In the genomic region with DNA sequence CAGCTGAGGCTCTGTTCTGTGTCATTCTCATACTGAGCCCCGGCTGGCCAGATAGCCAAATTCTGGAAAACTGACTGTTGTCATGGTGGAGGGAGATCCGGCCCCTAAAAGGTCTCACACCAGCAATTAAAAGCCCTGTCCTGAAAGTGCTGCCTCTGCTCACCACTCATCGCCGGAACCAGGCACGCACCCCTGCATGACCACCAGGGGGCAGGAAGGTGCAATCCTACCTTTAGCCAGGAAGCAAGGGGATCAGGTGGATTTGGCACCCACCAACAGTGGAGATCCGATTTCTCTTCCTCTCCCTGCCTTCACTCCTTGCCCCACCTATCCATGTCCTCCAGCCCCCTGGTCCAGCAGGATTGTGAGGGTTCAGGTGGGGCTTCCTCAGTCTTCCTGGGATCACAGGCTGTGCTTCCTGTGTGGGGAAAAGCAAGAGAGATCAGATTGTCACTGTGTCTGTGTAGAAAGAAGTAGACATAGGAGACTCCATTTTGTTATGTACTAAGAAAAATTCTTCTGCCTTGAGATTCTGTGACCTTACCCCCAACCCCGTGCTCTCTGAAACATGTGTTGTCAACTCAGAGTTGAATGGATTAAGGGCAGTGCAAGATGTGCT, we compare ENCODE assay signal across 1 cellular context.
TF ChIP-seq lines count a peak whose summit lies in the region.

No MANE protein-coding gene starts in this region.

TF ChIP-seq in K562, 482 proteins besides CTCF, POLR2A, EP300 and RAD21:
- TF ChIP-seq, protein P1, sequence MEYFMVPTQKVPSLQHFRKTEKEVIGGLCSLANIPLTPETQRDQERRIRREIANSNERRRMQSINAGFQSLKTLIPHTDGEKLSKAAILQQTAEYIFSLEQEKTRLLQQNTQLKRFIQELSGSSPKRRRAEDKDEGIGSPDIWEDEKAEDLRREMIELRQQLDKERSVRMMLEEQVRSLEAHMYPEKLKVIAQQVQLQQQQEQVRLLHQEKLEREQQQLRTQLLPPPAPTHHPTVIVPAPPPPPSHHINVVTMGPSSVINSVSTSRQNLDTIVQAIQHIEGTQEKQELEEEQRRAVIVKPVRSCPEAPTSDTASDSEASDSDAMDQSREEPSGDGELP (CRISPR knock-in tag; IDR thresholded peaks at IDR 0.05; ENCODE audit: borderline replicate concordance), result peak; percentile 20; the same call in 1 of the 2 replicates
- TF ChIP-seq HMGN3 (IDR thresholded peaks at IDR 0.05; ENCODE audit: borderline replicate concordance, extremely low read depth, insufficient read length, low read depth, low read length) (no peak), SMC3 (conservative IDR thresholded peaks at IDR 0.05; ENCODE audit: insufficient read depth, low read depth, low read length) (peak; percentile 89), JUND (IDR thresholded peaks at IDR 0.05; ENCODE audit: borderline replicate concordance, low read depth, low read length) (0 out of 2 replicates have a peak, but pooled peaks have one; percentile 9), JUND (tag; IDR thresholded peaks at IDR 0.05; ENCODE audit: borderline replicate concordance, low read depth, low read length) (no peak), RBM22 (IDR thresholded peaks at IDR 0.05; ENCODE audit: low read depth, low read length, poor library complexity, severe bottlenecking) (no peak), NFIC (IDR thresholded peaks at IDR 0.05) (peak; percentile 16; the same call in 1 of the 2 replicates), ELF1 (tag; IDR thresholded peaks at IDR 0.05) (0 out of 2 replicates have a peak, but pooled peaks have one; percentile 24), EZH2 (IDR thresholded peaks at IDR 0.05; ENCODE audit: borderline replicate concordance, low read depth, low read length) (no peak), BACH1 (tag; IDR thresholded peaks at IDR 0.05) (no peak), NCOA2 (IDR thresholded peaks at IDR 0.05; ENCODE audit: partially characterized antibody in 2 of 2) (no peak), PTTG1 (tag; IDR thresholded peaks at IDR 0.05; ENCODE audit: low read depth) (no peak), CREM (IDR thresholded peaks at IDR 0.05; ENCODE audit: low read depth) (0 out of 2 replicates have a peak, but pooled peaks have one; percentile 25), BRD9 (IDR thresholded peaks at IDR 0.05; ENCODE audit: low read depth, partially characterized antibody) (no peak), XRCC5 (IDR thresholded peaks at IDR 0.05; ENCODE audit: low read depth, low read length) (0 out of 2 replicates have a peak, but pooled peaks have one; percentile 46), ETV1 (tag; conservative IDR thresholded peaks at IDR 0.05; ENCODE audit: low read depth) (peak; percentile 73), ZNF263 (CRISPR knock-in tag; IDR thresholded peaks at IDR 0.05; ENCODE audit: borderline replicate concordance) (peak; percentile 47; the same call in 1 of the 2 replicates), ARID2 (IDR thresholded peaks at IDR 0.05) (peak; percentile 78; the same call in 1 of the 2 replicates), YY1 (IDR thresholded peaks at IDR 0.05; ENCODE audit: borderline replicate concordance in 1 of 3, control insufficient read depth in 1 of 3, extremely low read depth in 1 of 3, insufficient read depth in 3 of 3, insufficient read length in 1 of 3, insufficient replicate concordance in 2 of 3, low read depth in 1 of 3, low read length in 2 of 3) (peak in 1 of 3 experiments; percentile 17), ETV5 (CRISPR knock-in tag; IDR thresholded peaks at IDR 0.05; ENCODE audit: low read depth) (0 out of 2 replicates have a peak, but pooled peaks have one; percentile 49), FOXA3 (CRISPR knock-in tag; conservative IDR thresholded peaks at IDR 0.05 in 1 of 2, IDR thresholded peaks at IDR 0.05 in 1 of 2) (peak in 1 of 2 experiments; percentile 37; a peak in 1 of 4 replicates), ZNF76 (CRISPR knock-in tag; IDR thresholded peaks at IDR 0.05; ENCODE audit: borderline replicate concordance) (no peak)
- TF ChIP-seq, protein P2, sequence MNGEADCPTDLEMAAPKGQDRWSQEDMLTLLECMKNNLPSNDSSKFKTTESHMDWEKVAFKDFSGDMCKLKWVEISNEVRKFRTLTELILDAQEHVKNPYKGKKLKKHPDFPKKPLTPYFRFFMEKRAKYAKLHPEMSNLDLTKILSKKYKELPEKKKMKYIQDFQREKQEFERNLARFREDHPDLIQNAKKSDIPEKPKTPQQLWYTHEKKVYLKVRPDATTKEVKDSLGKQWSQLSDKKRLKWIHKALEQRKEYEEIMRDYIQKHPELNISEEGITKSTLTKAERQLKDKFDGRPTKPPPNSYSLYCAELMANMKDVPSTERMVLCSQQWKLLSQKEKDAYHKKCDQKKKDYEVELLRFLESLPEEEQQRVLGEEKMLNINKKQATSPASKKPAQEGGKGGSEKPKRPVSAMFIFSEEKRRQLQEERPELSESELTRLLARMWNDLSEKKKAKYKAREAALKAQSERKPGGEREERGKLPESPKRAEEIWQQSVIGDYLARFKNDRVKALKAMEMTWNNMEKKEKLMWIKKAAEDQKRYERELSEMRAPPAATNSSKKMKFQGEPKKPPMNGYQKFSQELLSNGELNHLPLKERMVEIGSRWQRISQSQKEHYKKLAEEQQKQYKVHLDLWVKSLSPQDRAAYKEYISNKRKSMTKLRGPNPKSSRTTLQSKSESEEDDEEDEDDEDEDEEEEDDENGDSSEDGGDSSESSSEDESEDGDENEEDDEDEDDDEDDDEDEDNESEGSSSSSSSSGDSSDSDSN (IDR thresholded peaks at IDR 0.05; ENCODE audit: borderline replicate concordance in 1 of 2, low read depth in 2 of 2, low read length in 2 of 2), result no peak
- TF ChIP-seq, protein P3, sequence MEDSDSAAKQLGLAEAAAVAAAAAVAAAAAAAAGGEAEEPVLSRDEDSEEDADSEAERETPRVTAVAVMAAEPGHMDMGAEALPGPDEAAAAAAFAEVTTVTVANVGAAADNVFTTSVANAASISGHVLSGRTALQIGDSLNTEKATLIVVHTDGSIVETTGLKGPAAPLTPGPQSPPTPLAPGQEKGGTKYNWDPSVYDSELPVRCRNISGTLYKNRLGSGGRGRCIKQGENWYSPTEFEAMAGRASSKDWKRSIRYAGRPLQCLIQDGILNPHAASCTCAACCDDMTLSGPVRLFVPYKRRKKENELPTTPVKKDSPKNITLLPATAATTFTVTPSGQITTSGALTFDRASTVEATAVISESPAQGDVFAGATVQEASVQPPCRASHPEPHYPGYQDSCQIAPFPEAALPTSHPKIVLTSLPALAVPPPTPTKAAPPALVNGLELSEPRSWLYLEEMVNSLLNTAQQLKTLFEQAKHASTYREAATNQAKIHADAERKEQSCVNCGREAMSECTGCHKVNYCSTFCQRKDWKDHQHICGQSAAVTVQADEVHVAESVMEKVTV (CRISPR knock-in tag; IDR thresholded peaks at IDR 0.05), result peak; percentile 59
- TF ChIP-seq, protein P4, sequence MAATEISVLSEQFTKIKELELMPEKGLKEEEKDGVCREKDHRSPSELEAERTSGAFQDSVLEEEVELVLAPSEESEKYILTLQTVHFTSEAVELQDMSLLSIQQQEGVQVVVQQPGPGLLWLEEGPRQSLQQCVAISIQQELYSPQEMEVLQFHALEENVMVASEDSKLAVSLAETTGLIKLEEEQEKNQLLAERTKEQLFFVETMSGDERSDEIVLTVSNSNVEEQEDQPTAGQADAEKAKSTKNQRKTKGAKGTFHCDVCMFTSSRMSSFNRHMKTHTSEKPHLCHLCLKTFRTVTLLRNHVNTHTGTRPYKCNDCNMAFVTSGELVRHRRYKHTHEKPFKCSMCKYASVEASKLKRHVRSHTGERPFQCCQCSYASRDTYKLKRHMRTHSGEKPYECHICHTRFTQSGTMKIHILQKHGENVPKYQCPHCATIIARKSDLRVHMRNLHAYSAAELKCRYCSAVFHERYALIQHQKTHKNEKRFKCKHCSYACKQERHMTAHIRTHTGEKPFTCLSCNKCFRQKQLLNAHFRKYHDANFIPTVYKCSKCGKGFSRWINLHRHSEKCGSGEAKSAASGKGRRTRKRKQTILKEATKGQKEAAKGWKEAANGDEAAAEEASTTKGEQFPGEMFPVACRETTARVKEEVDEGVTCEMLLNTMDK (IDR thresholded peaks at IDR 0.05; ENCODE audit: borderline replicate concordance, insufficient read depth, low read depth, low read length, poor library complexity, severe bottlenecking), result peak; percentile 43
- TF ChIP-seq, protein P5, sequence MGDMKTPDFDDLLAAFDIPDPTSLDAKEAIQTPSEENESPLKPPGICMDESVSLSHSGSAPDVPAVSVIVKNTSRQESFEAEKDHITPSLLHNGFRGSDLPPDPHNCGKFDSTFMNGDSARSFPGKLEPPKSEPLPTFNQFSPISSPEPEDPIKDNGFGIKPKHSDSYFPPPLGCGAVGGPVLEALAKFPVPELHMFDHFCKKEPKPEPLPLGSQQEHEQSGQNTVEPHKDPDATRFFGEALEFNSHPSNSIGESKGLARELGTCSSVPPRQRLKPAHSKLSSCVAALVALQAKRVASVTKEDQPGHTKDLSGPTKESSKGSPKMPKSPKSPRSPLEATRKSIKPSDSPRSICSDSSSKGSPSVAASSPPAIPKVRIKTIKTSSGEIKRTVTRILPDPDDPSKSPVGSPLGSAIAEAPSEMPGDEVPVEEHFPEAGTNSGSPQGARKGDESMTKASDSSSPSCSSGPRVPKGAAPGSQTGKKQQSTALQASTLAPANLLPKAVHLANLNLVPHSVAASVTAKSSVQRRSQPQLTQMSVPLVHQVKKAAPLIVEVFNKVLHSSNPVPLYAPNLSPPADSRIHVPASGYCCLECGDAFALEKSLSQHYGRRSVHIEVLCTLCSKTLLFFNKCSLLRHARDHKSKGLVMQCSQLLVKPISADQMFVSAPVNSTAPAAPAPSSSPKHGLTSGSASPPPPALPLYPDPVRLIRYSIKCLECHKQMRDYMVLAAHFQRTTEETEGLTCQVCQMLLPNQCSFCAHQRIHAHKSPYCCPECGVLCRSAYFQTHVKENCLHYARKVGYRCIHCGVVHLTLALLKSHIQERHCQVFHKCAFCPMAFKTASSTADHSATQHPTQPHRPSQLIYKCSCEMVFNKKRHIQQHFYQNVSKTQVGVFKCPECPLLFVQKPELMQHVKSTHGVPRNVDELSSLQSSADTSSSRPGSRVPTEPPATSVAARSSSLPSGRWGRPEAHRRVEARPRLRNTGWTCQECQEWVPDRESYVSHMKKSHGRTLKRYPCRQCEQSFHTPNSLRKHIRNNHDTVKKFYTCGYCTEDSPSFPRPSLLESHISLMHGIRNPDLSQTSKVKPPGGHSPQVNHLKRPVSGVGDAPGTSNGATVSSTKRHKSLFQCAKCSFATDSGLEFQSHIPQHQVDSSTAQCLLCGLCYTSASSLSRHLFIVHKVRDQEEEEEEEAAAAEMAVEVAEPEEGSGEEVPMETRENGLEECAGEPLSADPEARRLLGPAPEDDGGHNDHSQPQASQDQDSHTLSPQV (IDR thresholded peaks at IDR 0.05), result 0 out of 2 replicates have a peak, but pooled peaks have one; percentile 31
